28 cellular contexts compared by ENCODE assay signal in genomic region chr17:80432961-80433550, GRCh38. TPM values are rescaled to one million over a fixed set of nuclear protein-coding genes. Genes with fewer than 3 reads are reported as not detected.
"Had no signal": no experiment of that assay in that cellular context is flagged by ENCODE, and none has a peak within 500 bp of the region (broad histone marks: within the 10 kb centered on the region; RNA-seq: fewer than 3 reads in every experiment).

No MANE protein-coding gene starts in this region.

- H3K36me3 Mint-ChIP-seq: immature natural killer cell, WTC11 had no signal

- H3K9me3 Mint-ChIP-seq: activated CD8-positive, alpha-beta T cell treated with anti-CD3 and anti-CD28 coated beads for 36 hours; immature natural killer cell; nephron had no signal

- H3K27ac Mint-ChIP-seq: activated CD8-positive, alpha-beta T cell treated with anti-CD3 and anti-CD28 coated beads for 36 hours; activated naive CD8-positive, alpha-beta T cell; immature natural killer cell; nephron; progenitor cell of endocrine pancreas; stimulated activated memory B cell treated with anti-CD40 and anti-IgM and Interleukin-4, amounts not matched to agents 10 μg/mL and 1 μg/mL and 100 μg/mL, for 72 hours; T-helper 17 cell; WTC11 had no signal

- H3K4me3 Mint-ChIP-seq: activated CD8-positive, alpha-beta T cell treated with anti-CD3 and anti-CD28 coated beads for 36 hours; activated naive CD8-positive, alpha-beta T cell; immature natural killer cell; nephron; stimulated activated memory B cell treated with anti-CD40 and anti-IgM and Interleukin-4, amounts not matched to agents 10 μg/mL and 1 μg/mL and 100 μg/mL, for 72 hours; T-helper 17 cell; WTC11 had no signal

- ATAC-seq: activated CD8-positive, alpha-beta T cell treated with anti-CD3 and anti-CD28 coated beads for 36 hours; stimulated activated memory B cell treated with anti-CD40 and anti-IgM and Interleukin-4, amounts not matched to agents 10 μg/mL and 1 μg/mL and 100 μg/mL, for 72 hours; T-helper 17 cell; WTC11 had no signal

- H3K27me3 Mint-ChIP-seq: activated CD8-positive, alpha-beta T cell treated with anti-CD3 and anti-CD28 coated beads for 36 hours; activated naive CD8-positive, alpha-beta T cell; progenitor cell of endocrine pancreas; stimulated activated memory B cell treated with anti-CD40 and anti-IgM and Interleukin-4, amounts not matched to agents 10 μg/mL and 1 μg/mL and 100 μg/mL, for 72 hours; T-helper 17 cell had no signal

- DNase-seq: activated CD4-positive, alpha-beta T cell treated with anti-CD3 and anti-CD28 coated beads for 1 hour; activated CD4-positive, alpha-beta T cell treated with anti-CD3 and anti-CD28 coated beads, Interleukin-2, amount 50 U/mL, for 1 hour; activated CD8-positive, alpha-beta T cell treated with anti-CD3 and anti-CD28 coated beads for 36 hours; activated effector memory CD4-positive, alpha-beta T cell treated with Interleukin-2 at 50 U/mL for 16 hours; activated naive CD4-positive, alpha-beta T cell treated with Interleukin-2 at 50 U/mL for 16 hours; anterior cingulate cortex; foreskin fibroblast; head of caudate nucleus; hypothalamus; immature natural killer cell; sigmoid colon; small intestine; stimulated activated CD4-positive, alpha-beta T cell treated with anti-CD3 and anti-CD28 coated beads, Interleukin-1b, Interleukin-23, amount 100 ng/mL, for 48 hours; stimulated activated CD4-positive, alpha-beta T cell treated with anti-CD3 and anti-CD28 coated beads, Interleukin-4, amount 100 ng/mL, for 4 hours; stimulated activated CD8-positive, alpha-beta memory T cell treated with anti-CD3 and anti-CD28 coated beads, Interleukin-4, amount 100 ng/mL, for 48 hours; stomach; T-helper 17 cell; T1000; thyroid gland had no signal

- H3K4me1 Mint-ChIP-seq: immature natural killer cell; nephron; stimulated activated memory B cell treated with anti-CD40 and anti-IgM and Interleukin-4, amounts not matched to agents 10 μg/mL and 1 μg/mL and 100 μg/mL, for 72 hours; T-helper 17 cell; WTC11 had no signal

RNA-seq across cellular contexts. Expression of gene NPTX1, which starts 43.4 kb away (rescaled TPM):
- total RNA-seq: endothelial cell of umbilical vein, kidney epithelial cell, mesenteric fat pad, progenitor cell of endocrine pancreas, renal cortical epithelial cell had no signal
